Comparison of ENCODE assay signal across 22 cellular contexts in genomic region chr6:41059569-41059968, GRCh38. TPM values are rescaled to one million over a fixed set of nuclear protein-coding genes. Genes with fewer than 3 reads are reported as not detected.
A peak's percentile ranks its signal among the peaks of the same experiment; 100 is the strongest.
DNase-seq lines count a peak whose midpoint lies in the region; ATAC-seq, FAIRE-seq and TF ChIP-seq lines count a peak whose summit lies in the region.
"Had no signal": no experiment of that assay in that cellular context is flagged by ENCODE, and none has a peak within 500 bp of the region (broad histone marks: within the 10 kb centered on the region; RNA-seq: fewer than 3 reads in every experiment).

No MANE protein-coding gene starts in this region.

- H4K8ac ChIP-seq in IMR-90 (ENCODE audit: low read depth in 2 of 2, low read length in 2 of 2), result no peak overlapping the region
- H4K8ac ChIP-seq in mesendoderm (ENCODE audit: low read depth, low read length), result no peak overlapping the region

- peak overlapping the region; percentile 35 for H3K27ac Mint-ChIP-seq in dendritic cell treated with granulocyte-macrophage colony-stimulating factor and Interleukin-4, amounts not matched to agents 40 ng/mL and 50 ng/mL, for 4 days
- H3K27ac Mint-ChIP-seq: activated naive CD8-positive, alpha-beta T cell treated with anti-CD3 and anti-CD28 coated beads, Interleukin-2, amount 50 U/mL, for 24 hours; activated T-helper 1 cell treated with anti-CD3 and anti-CD28 coated beads, Interleukin-12 subunit alpha, Interleukin-12 subunit beta, Interleukin-2, Interleukin-4 antibody, amounts not matched to agents 30 ng/mL and 10 ng/mL and 1 ng/mL, durations not matched to agents 14 hours and 24 hours and 36 hours had no signal

- H3K4me2 ChIP-seq in IMR-90 (ENCODE audit: low read depth, low read length) (no peak overlapping the region), mesendoderm (ENCODE audit: low read length) (no peak overlapping the region)

- H3K4me3 ChIP-seq in IMR-90 (ENCODE audit: insufficient read depth, low read depth, low read length) (no peak overlapping the region), mesendoderm (ENCODE audit: low read length) (no peak overlapping the region), adrenal gland (no peak overlapping the region)
- H3K4me3 ChIP-seq: mucosa of descending colon had no signal

- POLR2A ChIA-PET in IMR-90 (lab: Charles Lee; ENCODE audit: unreplicated experiment), result no interaction called here

- TF ChIP-seq POLR2A in IMR-90 (IDR thresholded peaks at IDR 0.05; ENCODE audit: low read depth, low read length) (no peak), adrenal gland (IDR thresholded peaks at IDR 0.05) (no peak), GM12892 (IDR thresholded peaks at IDR 0.05; ENCODE audit: low read depth, low read length) (no peak)

- dilution Hi-C loops in IMR-90 (cut with HindIII; ENCODE audit: low sequenced_read_pairs, unreplicated experiment), result no loop called here

- H2AFZ ChIP-seq in IMR-90 (replicated peaks; ENCODE audit: low read length, poor library complexity), result no peak overlapping the region

- TF ChIP-seq CTCF in IMR-90 (conservative IDR thresholded peaks at IDR 0.05; ENCODE audit: low read depth, low read length) (no peak), adrenal gland (IDR thresholded peaks at IDR 0.05) (no peak)

- TF ChIP-seq RAD21 in IMR-90 (IDR thresholded peaks at IDR 0.05; ENCODE audit: low read length), result no peak

- no peak overlapping the region for H4K91ac ChIP-seq in IMR-90 (ENCODE audit: insufficient read depth, low read depth, low read length)

- peaks cover 23% of the 10 kb centered on the region for H3K4me1 Mint-ChIP-seq in dendritic cell treated with granulocyte-macrophage colony-stimulating factor and Interleukin-4, amounts not matched to agents 40 ng/mL and 50 ng/mL, for 4 days (ENCODE audit: low read depth)

- H2BK20ac ChIP-seq in IMR-90 (ENCODE audit: low read depth, low read length), result no peak overlapping the region

- H3K27me3 Mint-ChIP-seq in dendritic cell treated with granulocyte-macrophage colony-stimulating factor and Interleukin-4, amounts not matched to agents 40 ng/mL and 50 ng/mL, for 4 days, result no peaks in the 10 kb centered on the region
- H3K27me3 Mint-ChIP-seq: activated naive CD8-positive, alpha-beta T cell treated with anti-CD3 and anti-CD28 coated beads, Interleukin-2, amount 50 U/mL, for 24 hours had no signal

- H2AK5ac ChIP-seq in IMR-90 (ENCODE audit: low read depth, low read length) (no peak overlapping the region), mesendoderm (ENCODE audit: low read length) (no peak overlapping the region)

- H3K4ac ChIP-seq in IMR-90 (ENCODE audit: low read depth, low read length) (no peak overlapping the region), mesendoderm (ENCODE audit: low read depth, low read length) (no peak overlapping the region)

- H3K9me1 ChIP-seq in IMR-90 (ENCODE audit: insufficient read depth, low read length), result no peaks in the 10 kb centered on the region

- in situ Hi-C loops in IMR-90 (cut with MboI; ENCODE audit: low sequenced_read_pairs), result no loop called here

- no peak overlapping the region for H2BK15ac ChIP-seq in IMR-90 (ENCODE audit: low read depth, low read length)
- H2BK15ac ChIP-seq in mesendoderm (replicated peaks; ENCODE audit: low read depth), result no peak overlapping the region

- intact Hi-C loops in IMR-90 (cut with micrococcal nuclease) (no loop called here), adrenal gland (cut with DNase I) (no loop called here)
- intact Hi-C loops in dendritic cell treated with granulocyte-macrophage colony-stimulating factor and Interleukin-4, amounts not matched to agents 40 ng/mL and 50 ng/mL, for 4 days (cut with micrococcal nuclease), result no loop called here

- H3K9ac ChIP-seq in IMR-90 (ENCODE audit: low read depth, low read length), result no peak overlapping the region
- H3K9ac ChIP-seq in mesendoderm (ENCODE audit: low read length), result no peak overlapping the region

- H4K20me1 ChIP-seq in IMR-90 (ENCODE audit: insufficient read depth, low read length), result no peaks in the 10 kb centered on the region

- H3K23ac ChIP-seq in IMR-90 (ENCODE audit: low read depth, low read length), result no peak overlapping the region
- H3K23ac ChIP-seq in mesendoderm (ENCODE audit: low read length), result no peak overlapping the region

- no peak overlapping the region for H3K4me3 Mint-ChIP-seq in dendritic cell treated with granulocyte-macrophage colony-stimulating factor and Interleukin-4, amounts not matched to agents 40 ng/mL and 50 ng/mL, for 4 days
- H3K4me3 Mint-ChIP-seq: activated naive CD8-positive, alpha-beta T cell treated with anti-CD3 and anti-CD28 coated beads, Interleukin-2, amount 50 U/mL, for 24 hours; activated T-helper 1 cell treated with anti-CD3 and anti-CD28 coated beads, Interleukin-12 subunit alpha, Interleukin-12 subunit beta, Interleukin-2, Interleukin-4 antibody, amounts not matched to agents 30 ng/mL and 10 ng/mL and 1 ng/mL, durations not matched to agents 14 hours and 24 hours and 36 hours had no signal

- no peaks in the 10 kb centered on the region for H3K9me3 Mint-ChIP-seq in dendritic cell treated with granulocyte-macrophage colony-stimulating factor and Interleukin-4, amounts not matched to agents 40 ng/mL and 50 ng/mL, for 4 days
- H3K9me3 Mint-ChIP-seq: activated naive CD8-positive, alpha-beta T cell treated with anti-CD3 and anti-CD28 coated beads, Interleukin-2, amount 50 U/mL, for 24 hours; activated T-helper 1 cell treated with anti-CD3 and anti-CD28 coated beads, Interleukin-12 subunit alpha, Interleukin-12 subunit beta, Interleukin-2, Interleukin-4 antibody, amounts not matched to agents 30 ng/mL and 10 ng/mL and 1 ng/mL, durations not matched to agents 14 hours and 24 hours and 36 hours had no signal

- H3K36me3 Mint-ChIP-seq in dendritic cell treated with granulocyte-macrophage colony-stimulating factor and Interleukin-4, amounts not matched to agents 40 ng/mL and 50 ng/mL, for 4 days (ENCODE audit: low read depth), result peaks cover 66% of the 10 kb centered on the region

- H4K5ac ChIP-seq in IMR-90 (ENCODE audit: low read depth, low read length) (no peak overlapping the region), mesendoderm (ENCODE audit: low read length) (no peak overlapping the region)

- no peak overlapping the region for H3K56ac ChIP-seq in IMR-90 (ENCODE audit: extremely low read depth, insufficient read depth, low read length)
- no peak overlapping the region for H3K56ac ChIP-seq in mesendoderm (ENCODE audit: low read length)

- no peak overlapping the region for H2BK120ac ChIP-seq in IMR-90 (ENCODE audit: low read depth, low read length)
- no peak overlapping the region for H2BK120ac ChIP-seq in mesendoderm (ENCODE audit: low read depth, low read length)

- no TSS peak for BruUV-seq in IMR-90 (replicated peaks; lab: Mats Ljungman, UMichigan)

- H3K79me1 ChIP-seq in IMR-90 (ENCODE audit: low read depth in 1 of 2, low read length in 2 of 2), result no peaks in the 10 kb centered on the region
- H3K79me1 ChIP-seq in mesendoderm (ENCODE audit: low read length), result no peaks in the 10 kb centered on the region

- no peaks in the 10 kb centered on the region; the same call in 1 of the 2 replicates for H3K36me3 ChIP-seq in IMR-90 (ENCODE audit: control insufficient read depth, insufficient read depth, low read length)
- H3K36me3 ChIP-seq in mesendoderm (ENCODE audit: control insufficient read depth, insufficient read depth, low read length), result no peaks in the 10 kb centered on the region
- no peaks in the 10 kb centered on the region for H3K36me3 ChIP-seq in adrenal gland (replicated peaks in 1 of 2)

- H3K4me1 ChIP-seq in IMR-90 (ENCODE audit: control insufficient read depth, insufficient read depth, low read length) (peaks cover 12% of the 10 kb centered on the region), mesendoderm (ENCODE audit: control insufficient read depth, low read depth, low read length) (no peaks in the 10 kb centered on the region), adrenal gland (replicated peaks in 1 of 2) (no peaks in the 10 kb centered on the region)

- H3K27me3 ChIP-seq in IMR-90 (ENCODE audit: control insufficient read depth, insufficient read depth, low read length), result no peaks in the 10 kb centered on the region
- H3K27me3 ChIP-seq in mesendoderm (ENCODE audit: insufficient read depth, low read length, poor library complexity), result no peaks in the 10 kb centered on the region
- no peaks in the 10 kb centered on the region for H3K27me3 ChIP-seq in adrenal gland

- no peak overlapping the region for H3K18ac ChIP-seq in IMR-90 (ENCODE audit: low read depth, low read length)
- H3K18ac ChIP-seq in mesendoderm (ENCODE audit: low read length), result no peak overlapping the region

- H2BK5ac ChIP-seq in IMR-90 (ENCODE audit: low read depth, low read length, poor library complexity, severe bottlenecking) (no peak overlapping the region), mesendoderm (ENCODE audit: low read length) (no peak overlapping the region)

- ATAC-seq in IMR-90 (ENCODE audit: low read depth), result peak; percentile 68
- ATAC-seq: activated naive CD8-positive, alpha-beta T cell treated with anti-CD3 and anti-CD28 coated beads, Interleukin-2, amount 50 U/mL, for 24 hours; mucosa of descending colon had no signal

- H3K79me2 ChIP-seq in mesendoderm (ENCODE audit: control insufficient read depth, insufficient read depth, low read length), result no peaks in the 10 kb centered on the region

- no peak overlapping the region for H2AK9ac ChIP-seq in IMR-90 (replicated peaks; ENCODE audit: low read depth, low read length, poor library complexity)

- CTCF ChIA-PET in IMR-90 (lab: Yijun Ruan, JAX), result interaction anchor here (0.9 kb wide), 1 partner anchor 31 kb away, joined by 3 read pairs; no protein-coding TSS in a partner anchor

- H3K9me3 ChIP-seq in IMR-90 (ENCODE audit: control insufficient read depth, insufficient read depth, low read length), result no peaks in the 10 kb centered on the region
- no peaks in the 10 kb centered on the region for H3K9me3 ChIP-seq in adrenal gland (replicated peaks in 1 of 3)
- H3K9me3 ChIP-seq: mucosa of descending colon had no signal

- no peak for FAIRE-seq in GM12892 (lab: Jason Lieb, UNC)
- FAIRE-seq: islet of Langerhans had no signal

- peak; percentile 56 for DNase-seq in AG08396 (ENCODE audit: low spot score)
- DNase-seq in IMR-90, result peak; percentile 47
- peak; percentile 69 for DNase-seq in mesendoderm
- DNase-seq in adrenal gland, result no peak
- DNase-seq in NCI-H146 treated with DMSO at 0.1 percent for 48 hours (lab: John Stamatoyannopoulos, UW; ENCODE audit: unreplicated experiment), result no peak
- DNase-seq in GM19238 (ENCODE audit: insufficient read length, low spot score), result no peak
- no peak for DNase-seq in GM12892 (ENCODE audit: insufficient read length)
- DNase-seq: activated naive CD8-positive, alpha-beta T cell treated with anti-CD3 and anti-CD28 coated beads, Interleukin-2, amount 50 U/mL, for 24 hours; cerebellar nuclear complex; mucosa of descending colon; NCI-H1930; NCI-H69; stimulated activated CD4-positive, alpha-beta T cell treated with anti-CD3 and anti-CD28 coated beads, Interleukin-4, amount 100 ng/mL, for 24 hours; stimulated activated CD8-positive, alpha-beta memory T cell treated with anti-CD3 and anti-CD28 coated beads, Interleukin-4, amount 100 ng/mL, for 48 hours had no signal

- no peak overlapping the region for H3K14ac ChIP-seq in IMR-90 (replicated peaks; ENCODE audit: low read depth, low read length)

- H3K27ac ChIP-seq in IMR-90 (ENCODE audit: insufficient read depth, low read length) (no peak overlapping the region), mesendoderm (ENCODE audit: low read depth, low read length) (no peak overlapping the region), adrenal gland (no peak overlapping the region)
- H3K27ac ChIP-seq: VCaP had no signal

- WGBS in IMR-90 (ENCODE audit: extremely low coverage in 2 of 2, insufficient read length in 1 of 2), 2 experiments, result no CpG with 5 or more reads among the region's 1 CpG
- no CpG with 5 or more reads among the region's 1 CpG for WGBS in mesendoderm (ENCODE audit: extremely low coverage, insufficient coverage, low lambda C conversion rate)
- 79 to 98% (median 92%) methylated on average over 1 of the region's 1 CpG for WGBS in adrenal gland, 4 donors

RNA-seq across cellular contexts. Expression of gene APOBEC2, which starts 6.6 kb away (rescaled TPM):
- not detected in 2 replicates for total RNA-seq in IMR-90 (2012; rRNA removed)
- not detected in 2 replicates for polyA plus RNA-seq in IMR-90 (2012; rRNA removed)
- not detected in 2 replicates for polyA plus RNA-seq in IMR-90 (2012; cell fraction: cytosol; rRNA removed)
- polyA plus RNA-seq in IMR-90 (2012; cell fraction: nucleus; rRNA removed; ENCODE audit: low replicate concordance), result not detected in 2 replicates
- not detected for polyA plus RNA-seq in mesendoderm (2013, experiment 1 of 2)
- polyA plus RNA-seq in mesendoderm (2013, experiment 2 of 2), result not detected
- 1 to 10 TPM in 4 of 8 donors, under 1 TPM in 2, not detected in 2; 0.28 to 3.7 (median 1.1) TPM for total RNA-seq in adrenal gland
- under 1 TPM in 2 of 3 donors, not detected in 1; 0.38 to 0.81 TPM for polyA plus RNA-seq in adrenal gland
- 0.78 TPM for polyA plus RNA-seq in GM12892 (2012; ENCODE audit: missing spikeins)
- total RNA-seq: activated T-helper 1 cell treated with anti-CD3 and anti-CD28 coated beads, Interleukin-12 subunit alpha, Interleukin-12 subunit beta, Interleukin-2, Interleukin-4 antibody, amounts not matched to agents 30 ng/mL and 10 ng/mL and 1 ng/mL, durations not matched to agents 14 hours and 24 hours and 36 hours; glomerular endothelial cell; HT-29; mucosa of descending colon; osteocyte had no signal
- polyA plus RNA-seq: BJ had no signal

RNA-seq across cellular contexts. Expression of gene OARD1, which starts 12.6 kb away (rescaled TPM):
- total RNA-seq in IMR-90 (2012; rRNA removed), result 2.3 and 5.6 TPM in 2 replicates
- polyA plus RNA-seq in IMR-90 (2012; rRNA removed), result 4.6 and 5.5 TPM in 2 replicates
- polyA plus RNA-seq in IMR-90 (2012; cell fraction: cytosol; rRNA removed), result 0.87 and 1.0 TPM in 2 replicates
- 0.60 and 1.9 TPM in 2 replicates for polyA plus RNA-seq in IMR-90 (2012; cell fraction: nucleus; rRNA removed; ENCODE audit: low replicate concordance)
- polyA plus RNA-seq in mesendoderm (2013, experiment 1 of 2), result 33.0 TPM
- polyA plus RNA-seq in mesendoderm (2013, experiment 2 of 2), result 33.7 TPM
- 10 to 100 TPM; 10.1 to 35.5 (median 21.8) TPM for total RNA-seq in adrenal gland
- 10 to 100 TPM; 21.5 to 44.4 (median 26.1) TPM for polyA plus RNA-seq in adrenal gland
- 35.6 TPM for polyA plus RNA-seq in GM12892 (2012; ENCODE audit: missing spikeins)

RNA-seq across cellular contexts. Expression of gene NFYA, which starts 13.2 kb away (rescaled TPM):
- total RNA-seq in IMR-90 (2012; rRNA removed) (21.9 and 28.5 TPM in 2 replicates), adrenal gland (10 to 100 TPM in 7 of 8 donors, 1 to 10 TPM in 1; 7.1 to 18.2 (median 13.7) TPM)
- polyA plus RNA-seq in IMR-90 (2012; rRNA removed) (10.9 and 12.3 TPM in 2 replicates), adrenal gland (10 to 100 TPM in 1 of 3 donors, 1 to 10 TPM in 2; 6.4 to 21.4 (median 7.4) TPM)
- polyA plus RNA-seq in IMR-90 (2012; cell fraction: cytosol; rRNA removed), result 1.8 and 3.3 TPM in 2 replicates
- polyA plus RNA-seq in IMR-90 (2012; cell fraction: nucleus; rRNA removed; ENCODE audit: low replicate concordance), result 5.7 and 12.1 TPM in 2 replicates
- polyA plus RNA-seq in mesendoderm (2013, experiment 1 of 2), result 17.2 TPM
- 17.8 TPM for polyA plus RNA-seq in mesendoderm (2013, experiment 2 of 2)
- 24.8 TPM for polyA plus RNA-seq in GM12892 (2012; ENCODE audit: missing spikeins)

RNA-seq across cellular contexts. Expression of gene TSPO2, which starts 17.3 kb away (rescaled TPM):
- total RNA-seq in IMR-90 (2012; rRNA removed), result not detected in 2 replicates
- not detected in 2 replicates for polyA plus RNA-seq in IMR-90 (2012; rRNA removed)
- not detected in 2 replicates for polyA plus RNA-seq in IMR-90 (2012; cell fraction: cytosol; rRNA removed)
- polyA plus RNA-seq in IMR-90 (2012; cell fraction: nucleus; rRNA removed; ENCODE audit: low replicate concordance), result not detected in 2 replicates
- not detected for polyA plus RNA-seq in mesendoderm (2013, experiment 1 of 2)
- polyA plus RNA-seq in mesendoderm (2013, experiment 2 of 2), result not detected
- total RNA-seq in adrenal gland, result not detected
- polyA plus RNA-seq in adrenal gland, result not detected
- polyA plus RNA-seq in GM12892 (2012; ENCODE audit: missing spikeins), result not detected
- total RNA-seq: activated T-helper 1 cell treated with anti-CD3 and anti-CD28 coated beads, Interleukin-12 subunit alpha, Interleukin-12 subunit beta, Interleukin-2, Interleukin-4 antibody, amounts not matched to agents 30 ng/mL and 10 ng/mL and 1 ng/mL, durations not matched to agents 14 hours and 24 hours and 36 hours; glomerular endothelial cell; HT-29; osteocyte had no signal
- polyA plus RNA-seq: BJ had no signal

RNA-seq across cellular contexts. Expression of gene UNC5CL, which starts 20.5 kb away (rescaled TPM):
- total RNA-seq in IMR-90 (2012; rRNA removed), result not detected in 2 replicates
- not detected in 2 replicates for polyA plus RNA-seq in IMR-90 (2012; rRNA removed)
- 0.02 TPM in 2 replicates for polyA plus RNA-seq in IMR-90 (2012; cell fraction: cytosol; rRNA removed)
- 0.19 and 0.27 TPM in 2 replicates for polyA plus RNA-seq in IMR-90 (2012; cell fraction: nucleus; rRNA removed; ENCODE audit: low replicate concordance)
- 0.53 TPM for polyA plus RNA-seq in mesendoderm (2013, experiment 1 of 2)
- polyA plus RNA-seq in mesendoderm (2013, experiment 2 of 2), result 0.42 TPM
- total RNA-seq in adrenal gland, result 1 to 10 TPM in 3 of 8 donors, under 1 TPM in 5; 0.52 to 1.2 (median 0.60) TPM
- 1 to 10 TPM in 2 of 3 donors, under 1 TPM in 1; 0.20 to 1.6 (median 1.2) TPM for polyA plus RNA-seq in adrenal gland
- polyA plus RNA-seq in GM12892 (2012; ENCODE audit: missing spikeins), result 0.85 TPM
- total RNA-seq: glomerular endothelial cell had no signal
- polyA plus RNA-seq: BJ had no signal

Comparison
In these comparisons a context has a peak if more than half of its experiments do, and no peak if none do; other contexts are left out.
1. DNase-seq: peak in AG08396 (single experiment), IMR-90 (single experiment) and mesendoderm (single experiment); none in adrenal gland (0 of 7), NCI-H146 treated with DMSO at 0.1 percent for 48 hours (single experiment), GM19238 (single experiment) and GM12892 (single experiment).